In genomic region chr5:159184858-159185381, GRCh38 we compare ENCODE assay signal across 8 cellular contexts. TPM values are rescaled to one million over a fixed set of nuclear protein-coding genes. Genes with fewer than 3 reads are reported as not detected.
A peak's percentile ranks its signal among the peaks of the same experiment; 100 is the strongest.
DNase-seq lines count a peak whose midpoint lies in the region; ATAC-seq and TF ChIP-seq lines count a peak whose summit lies in the region.

No MANE protein-coding gene starts in this region.

- H4K20me1 ChIP-seq in GM23338 (replicated peaks; ENCODE audit: insufficient read depth) = peaks cover 5% of the 10 kb centered on the region; the same call in 1 of the 2 replicates

- no peak overlapping the region for H3K4me3 Mint-ChIP-seq in GM23338
- H3K4me3 Mint-ChIP-seq in activated CD4-positive, alpha-beta T cell treated with anti-CD3 and anti-CD28 coated beads, Interleukin-2, amount 10 ng/mL, durations not matched to agents 7 days and 5 days = no peak overlapping the region

- intact Hi-C loops in thyroid gland (cut with DNase I) = no loop called here

- H3K4me3 ChIP-seq in GM23338 = no peak overlapping the region
- H3K4me3 ChIP-seq in thyroid gland (replicated peaks in 1 of 3) = no peak overlapping the region

- peaks cover 4% of the 10 kb centered on the region; the same call in 2 of the 3 replicates for H3K4me1 Mint-ChIP-seq in GM23338
- H3K4me1 Mint-ChIP-seq in activated CD4-positive, alpha-beta T cell treated with anti-CD3 and anti-CD28 coated beads, Interleukin-2, amount 10 ng/mL, durations not matched to agents 7 days and 5 days = peaks cover 51% of the 10 kb centered on the region

- peak; percentile 49 for ATAC-seq in GM23338

- no peaks in the 10 kb centered on the region for H3K4me1 ChIP-seq in GM23338 (ENCODE audit: insufficient read depth)
- H3K4me1 ChIP-seq in thyroid gland = peaks cover 49 to 60% of the 10 kb centered on the region in 2 donors

- no peaks in the 10 kb centered on the region for H3K9me3 ChIP-seq in thyroid gland

- H3K36me3 Mint-ChIP-seq in GM23338 (ENCODE audit: low read depth) = peaks cover 18% of the 10 kb centered on the region; the same call in 2 of the 3 replicates
- H3K36me3 Mint-ChIP-seq in activated CD4-positive, alpha-beta T cell treated with anti-CD3 and anti-CD28 coated beads, Interleukin-2, amount 10 ng/mL, durations not matched to agents 7 days and 5 days (ENCODE audit: low read depth) = peaks cover 57% of the 10 kb centered on the region

- peaks cover 5% of the 10 kb centered on the region; the same call in 1 of the 2 replicates for H3K79me2 ChIP-seq in GM23338 (replicated peaks; ENCODE audit: insufficient read depth)

- DNase-seq in A172 (ENCODE audit: low spot score) (peak; percentile 71), GM23338 (ENCODE audit: low spot score) (no peak), glomerular visceral epithelial cell (ENCODE audit: extremely low spot score) (peak; percentile 67), thyroid gland (peak; percentile 9 to 16), SW480 (ENCODE audit: low spot score) (no peak), germinal center (ENCODE audit: low spot score) (no peak), NCI-H526 treated with DMSO at 0.1 percent for 48 hours (lab: John Stamatoyannopoulos, UW) (no peak)
- DNase-seq in activated CD4-positive, alpha-beta T cell treated with anti-CD3 and anti-CD28 coated beads, Interleukin-2, amount 10 ng/mL, durations not matched to agents 7 days and 5 days = no peak

- no peaks in the 10 kb centered on the region for H3K9me2 ChIP-seq in GM23338 (ENCODE audit: insufficient read depth)

- no peak overlapping the region for H3K4me2 ChIP-seq in GM23338

- H3F3A ChIP-seq in GM23338 (replicated peaks; ENCODE audit: low read depth) = no peaks in the 10 kb centered on the region

- TF ChIP-seq CTCF in GM23338 (conservative IDR thresholded peaks at IDR 0.05; ENCODE audit: low read depth in 2 of 2) = no peak
- TF ChIP-seq CTCF in thyroid gland (IDR thresholded peaks at IDR 0.05) = no peak

- H3K27ac Mint-ChIP-seq in GM23338 = peak overlapping the region; percentile 80
- H3K27ac Mint-ChIP-seq in activated CD4-positive, alpha-beta T cell treated with anti-CD3 and anti-CD28 coated beads, Interleukin-2, amount 10 ng/mL, durations not matched to agents 7 days and 5 days = peak overlapping the region; percentile 5

- TF ChIP-seq POLR2A in thyroid gland (IDR thresholded peaks at IDR 0.05) = no peak

- H3K27me3 Mint-ChIP-seq in GM23338 (ENCODE audit: insufficient read depth, low read depth, poor library complexity) = no peaks in the 10 kb centered on the region
- H3K27me3 Mint-ChIP-seq in activated CD4-positive, alpha-beta T cell treated with anti-CD3 and anti-CD28 coated beads, Interleukin-2, amount 10 ng/mL, durations not matched to agents 7 days and 5 days = no peaks in the 10 kb centered on the region

- POLR2A ChIA-PET in activated CD4-positive, alpha-beta T cell treated with anti-CD3 and anti-CD28 coated beads, Interleukin-2, amount 10 ng/mL, durations not matched to agents 7 days and 5 days (lab: Charles Lee) = no interaction called here

- H3K36me3 ChIP-seq in GM23338 (ENCODE audit: insufficient read depth) (no peaks in the 10 kb centered on the region), thyroid gland (peaks cover 0 to 2% of the 10 kb centered on the region in 2 donors)

- H3K27ac ChIP-seq in GM23338 (ENCODE audit: low read depth) (no peak overlapping the region), thyroid gland (peak overlapping the region; percentile 23 to 81 (median 76))

- H3K9me3 Mint-ChIP-seq in GM23338 = no peaks in the 10 kb centered on the region
- H3K9me3 Mint-ChIP-seq in activated CD4-positive, alpha-beta T cell treated with anti-CD3 and anti-CD28 coated beads, Interleukin-2, amount 10 ng/mL, durations not matched to agents 7 days and 5 days = no peaks in the 10 kb centered on the region

- no peaks in the 10 kb centered on the region for H3K27me3 ChIP-seq in GM23338 (ENCODE audit: insufficient read depth)
- H3K27me3 ChIP-seq in thyroid gland = no peaks in the 10 kb centered on the region

- 55 to 64% methylated on average over 4 of the region's 4 CpGs for WGBS in thyroid gland, 2 donors

- CTCF ChIA-PET in activated CD4-positive, alpha-beta T cell treated with anti-CD3 and anti-CD28 coated beads, Interleukin-2, amount 10 ng/mL, durations not matched to agents 7 days and 5 days (lab: Charles Lee) = interaction anchor here (1.4 to 2.9 kb wide), 3 partner anchors 10 to 30 kb away, joined by 3 to 10 read pairs (median 7); no protein-coding TSS in a partner anchor

- no peak overlapping the region for H2AFZ ChIP-seq in GM23338

TF ChIP-seq in GM23338, 12 proteins besides CTCF, POLR2A, EP300 and RAD21:
- TF ChIP-seq CREB1 (CRISPR knock-in tag; IDR thresholded peaks at IDR 0.05; ENCODE audit: low read depth) (no peak), ETS1 (IDR thresholded peaks at IDR 0.05) (no peak)

RNA-seq across cellular contexts. Expression of gene RNF145, which starts 24.4 kb away (rescaled TPM):
- total RNA-seq in A172 (2014; rRNA removed; shearing (Covaris generic)) = 117 and 122 TPM in 2 replicates
- total RNA-seq in GM23338 (2014; rRNA removed; shearing (Covaris generic)) = 37.1 and 43.5 TPM in 2 replicates
- 15.6 and 16.4 TPM in 2 replicates for polyA plus RNA-seq in GM23338 (2016; fragmentation: Nextera tagmentation; extraction: Ambion mirVana)
- 100 to 1,000 TPM; 133 to 145 TPM for total RNA-seq in activated CD4-positive, alpha-beta T cell treated with anti-CD3 and anti-CD28 coated beads, Interleukin-2, amount 10 ng/mL, durations not matched to agents 7 days and 5 days
- 10 to 100 TPM; 59.5 to 88.6 (median 75.6) TPM for total RNA-seq in thyroid gland

Comparison
In these comparisons a context has a peak if more than half of its experiments do, and no peak if none do; other contexts are left out.
1. DNase-seq: peak in A172 (single experiment), glomerular visceral epithelial cell (single experiment) and thyroid gland (2 of 2); none in GM23338 (single experiment), activated CD4-positive, alpha-beta T cell treated with anti-CD3 and anti-CD28 coated beads, Interleukin-2, amount 10 ng/mL, durations not matched to agents 7 days and 5 days (single experiment), SW480 (single experiment), germinal center (single experiment) and NCI-H526 treated with DMSO at 0.1 percent for 48 hours (single experiment).